Comparison of ENCODE assay signal across 7 cellular contexts in the genomic region with DNA sequence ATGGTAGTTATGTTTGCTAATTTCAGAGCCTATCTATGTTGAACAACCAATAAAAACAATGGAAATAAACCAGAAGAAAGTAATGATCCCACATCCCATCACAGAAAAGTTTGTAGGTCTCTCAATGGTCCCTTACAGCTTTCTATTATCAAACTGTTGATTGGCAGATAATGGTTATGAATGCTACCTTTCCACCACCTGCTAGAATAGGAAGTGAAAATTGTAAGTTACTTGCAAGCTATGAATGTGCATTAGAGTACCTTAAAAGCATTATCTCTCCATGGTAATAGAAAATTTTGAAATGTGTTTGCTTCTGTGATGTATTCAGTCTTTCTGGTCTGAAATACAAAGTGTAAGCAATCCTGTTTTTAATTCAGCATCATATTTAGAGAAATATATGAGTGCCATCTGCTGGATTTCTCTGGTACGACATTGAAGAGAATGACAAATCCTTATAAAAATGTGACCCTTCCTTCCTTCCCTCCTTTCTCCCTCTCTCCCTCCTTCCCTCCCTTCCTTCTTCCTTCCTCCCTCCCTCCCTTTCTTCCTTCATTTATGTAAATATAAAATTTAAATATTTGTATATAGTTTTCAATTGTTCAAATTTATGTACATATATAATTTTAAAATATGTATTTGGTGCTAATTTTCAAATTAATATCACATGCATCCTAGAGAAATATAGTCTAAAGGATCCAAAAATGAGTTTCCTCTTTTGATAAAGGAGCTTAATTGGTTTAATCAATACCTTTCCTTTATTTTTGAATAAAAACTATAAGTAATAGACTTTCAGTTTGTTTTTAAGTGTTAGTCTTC. TPM values are rescaled to one million over a fixed set of nuclear protein-coding genes. Genes with fewer than 3 reads are reported as not detected.
A peak's percentile ranks its signal among the peaks of the same experiment; 100 is the strongest.
DNase-seq lines count a peak whose midpoint lies in the region; ATAC-seq and TF ChIP-seq lines count a peak whose summit lies in the region.

No MANE protein-coding gene starts in this region.

- peak; percentile 48 for TF ChIP-seq CTCF in GM12873 (IDR thresholded peaks at IDR 0.05; ENCODE audit: insufficient read depth, low read depth, low read length, missing control alignments)
- TF ChIP-seq CTCF in type B pancreatic cell (conservative IDR thresholded peaks at IDR 0.05) = peak; percentile 84

- H3K27me3 Mint-ChIP-seq in type B pancreatic cell = peaks cover 14% of the 10 kb centered on the region

- peak; percentile 60 for ATAC-seq in HG03175 (IDR thresholded peaks at IDR 0.05; ENCODE audit: unreplicated experiment)

- in situ Hi-C loops in SK-MEL-5 (cut with HindIII; ENCODE audit: low pct_unique_long_range_greater_than_20kb, low sequenced_read_pairs) = no loop called here

- no peaks in the 10 kb centered on the region for H3K36me3 Mint-ChIP-seq in type B pancreatic cell

- peak; percentile 57 for DNase-seq in SK-MEL-5 (ENCODE audit: low read depth, low spot score)
- peak; percentile 50 for DNase-seq in glomerular visceral epithelial cell (ENCODE audit: extremely low spot score)
- no peak for DNase-seq in type B pancreatic cell (ENCODE audit: extremely low spot score, unreplicated experiment)
- DNase-seq in D341Med (ENCODE audit: low spot score) = no peak
- no peak for DNase-seq in C1 segment of cervical spinal cord (lab: John Stamatoyannopoulos, UW)

- no peaks in the 10 kb centered on the region for H3K9me3 Mint-ChIP-seq in type B pancreatic cell

- peaks cover 23% of the 10 kb centered on the region for H3K4me1 Mint-ChIP-seq in type B pancreatic cell (ENCODE audit: unreplicated experiment)

- no peak overlapping the region for H3K4me3 Mint-ChIP-seq in type B pancreatic cell

- H3K27ac Mint-ChIP-seq in type B pancreatic cell = no peak overlapping the region

RNA-seq across cellular contexts. Expression of gene PNLIPRP3, which starts 41.4 kb away (rescaled TPM):
- 13.1 and 13.6 TPM in 2 replicates for total RNA-seq in SK-MEL-5 (2014; rRNA removed; shearing (Covaris generic))
- polyA plus RNA-seq in SK-MEL-5 (2015; cell fraction: cytosol; rRNA removed) = 5.3 and 7.8 TPM in 2 replicates
- polyA plus RNA-seq in SK-MEL-5 (2015; cell fraction: nucleus; rRNA removed) = 15.7 and 26.2 TPM in 2 replicates
- total RNA-seq in type B pancreatic cell (ENCODE audit: low replicate concordance) = not detected in 2 replicates

Comparison
In these comparisons a context has a peak if more than half of its experiments do, and no peak if none do; other contexts are left out.
1. DNase-seq: peak in SK-MEL-5 (single experiment) and glomerular visceral epithelial cell (single experiment); none in type B pancreatic cell (single experiment), D341Med (single experiment) and C1 segment of cervical spinal cord (0 of 14).
2. RNA of gene PNLIPRP3, which starts 41.4 kb away (total RNA-seq): 13.1 to 13.6 TPM in SK-MEL-5; not detected in type B pancreatic cell; every median in the first group is over 10 times any median in the second.